In genomic region chr3:182248349-182248880, GRCh38 we compare ENCODE assay signal across 1 cellular context.
TF ChIP-seq lines count a peak whose summit lies in the region.

No MANE protein-coding gene starts in this region.

TF ChIP-seq in K562, 482 proteins besides CTCF, POLR2A, EP300 and RAD21 (continued from another document):
- TF ChIP-seq PATZ1 (CRISPR knock-in tag; IDR thresholded peaks at IDR 0.05; ENCODE audit: borderline replicate concordance) (no peak), ILK (tag; IDR thresholded peaks at IDR 0.05; ENCODE audit: borderline replicate concordance, low read depth) (no peak)
